1 cellular context compared by ENCODE assay signal in genomic region chr11:66015094-66015881, GRCh38.
TF ChIP-seq lines count a peak whose summit lies in the region.

No MANE protein-coding gene starts in this region.

TF ChIP-seq in IMR-90, 13 proteins besides CTCF, POLR2A, EP300 and RAD21:
- no peak for TF ChIP-seq MXI1 (IDR thresholded peaks at IDR 0.05; ENCODE audit: borderline replicate concordance, low read depth, low read length)
